Comparison of ENCODE assay signal across 10 cellular contexts in genomic region chr14:76917759-76918175, GRCh38.
DNase-seq lines count a peak whose midpoint lies in the region; ATAC-seq and TF ChIP-seq lines count a peak whose summit lies in the region.
"Had no signal": no experiment of that assay in that cellular context is flagged by ENCODE, and none has a peak within 500 bp of the region (broad histone marks: within the 10 kb centered on the region; RNA-seq: fewer than 3 reads in every experiment).

No MANE protein-coding gene starts in this region.

- H3K9me3 ChIP-seq in esophagus muscularis mucosa (no peaks in the 10 kb centered on the region), psoas muscle (no peaks in the 10 kb centered on the region)

- H3K27me3 ChIP-seq in esophagus muscularis mucosa, result no peaks in the 10 kb centered on the region
- H3K27me3 ChIP-seq in psoas muscle (ENCODE audit: insufficient read depth in 3 of 3, low read length in 2 of 3), result no peaks in the 10 kb centered on the region

- ATAC-seq in psoas muscle (peak; percentile 25 to 63 (median 47)), GM18868 (IDR thresholded peaks at IDR 0.05; ENCODE audit: unreplicated experiment) (no peak), HG03139 (IDR thresholded peaks at IDR 0.05; ENCODE audit: unreplicated experiment) (no peak)

- H3K4me1 ChIP-seq in esophagus muscularis mucosa (peaks cover 59 to 83% (median 70%) of the 10 kb centered on the region in 4 donors), psoas muscle (peaks cover 49% of the 10 kb centered on the region)

- no peak for TF ChIP-seq EP300 in esophagus muscularis mucosa (IDR thresholded peaks at IDR 0.05)

- WGBS in esophagus muscularis mucosa, result 36% methylated on average over 4 of the region's 4 CpGs
- WGBS in psoas muscle, 3 donors, result 18 to 21% (median 18%) methylated on average over 4 of the region's 4 CpGs

- no peak for TF ChIP-seq POLR2A in esophagus muscularis mucosa (IDR thresholded peaks at IDR 0.05; ENCODE audit: low read depth)

- peak overlapping the region in 3 of 4 donors; percentile 21 to 33 (median 22) for H3K4me3 ChIP-seq in esophagus muscularis mucosa
- H3K4me3 ChIP-seq in psoas muscle, result peak overlapping the region; percentile 3

- intact Hi-C loops in esophagus muscularis mucosa (cut with DNase I) (loop anchor here (2.0 to 5.0 kb wide), 2 partner anchors 110 to 127 kb away; partner anchors contain the start of gene IRF2BPL), psoas muscle (cut with DNase I) (loop anchor here (1.0 to 10.0 kb wide), 5 partner anchors 35 to 125 kb away; partner anchors contain the start of gene IRF2BPL (in 1 of the 2))

- TF ChIP-seq CTCF in esophagus muscularis mucosa (IDR thresholded peaks at IDR 0.05) (no peak), psoas muscle (IDR thresholded peaks at IDR 0.05) (no peak)

- H3K36me3 ChIP-seq in esophagus muscularis mucosa (no peaks in the 10 kb centered on the region), psoas muscle (ENCODE audit: insufficient read depth in 1 of 2, low read depth in 1 of 2) (no peaks in the 10 kb centered on the region)

- DNase-seq in DMS79 treated with DMSO at 0.1 percent for 48 hours (lab: John Stamatoyannopoulos, UW) (peak; percentile 99), NCI-H2227 (lab: John Stamatoyannopoulos, UW; ENCODE audit: unreplicated experiment) (peak; percentile 57), esophagus muscularis mucosa (ENCODE audit: extremely low spot score) (no peak), psoas muscle (peak; percentile 74 to 87), RPMI8226 (no peak), EL (no peak)
- DNase-seq: activated CD8-positive, alpha-beta memory T cell treated with anti-CD3 and anti-CD28 coated beads, Interleukin-2, amount 50 U/mL, for 48 hours; stimulated activated naive B cell treated with anti-CD40 and anti-IgM and Interleukin-4, amounts not matched to agents 10 μg/mL and 1 μg/mL and 100 μg/mL, for 72 hours had no signal

- peak overlapping the region; percentile 90 to 96 (median 94) for H3K27ac ChIP-seq in esophagus muscularis mucosa (replicated peaks in 1 of 4)
- H3K27ac ChIP-seq in psoas muscle, result peak overlapping the region; percentile 91

Comparison
In these comparisons a context has a peak if more than half of its experiments do, and no peak if none do; other contexts are left out.
1. DNase-seq: peak in DMS79 treated with DMSO at 0.1 percent for 48 hours (single experiment), NCI-H2227 (single experiment) and psoas muscle (2 of 2); none in esophagus muscularis mucosa (single experiment), RPMI8226 (single experiment) and EL (single experiment).
2. ATAC-seq: peak in psoas muscle (4 of 4); none in GM18868 (single experiment) and HG03139 (single experiment).